10 cellular contexts compared by ENCODE assay signal in genomic region chr7:6536262-6536770, GRCh38. TPM values are rescaled to one million over a fixed set of nuclear protein-coding genes. Genes with fewer than 3 reads are reported as not detected.
DNase-seq lines count a peak whose midpoint lies in the region; ATAC-seq and TF ChIP-seq lines count a peak whose summit lies in the region.
"Had no signal": no experiment of that assay in that cellular context is flagged by ENCODE, and none has a peak within 500 bp of the region (broad histone marks: within the 10 kb centered on the region; RNA-seq: fewer than 3 reads in every experiment).

No MANE protein-coding gene starts in this region.

- DNase-seq in left cardiac atrium (no peak), Right ventricle myocardium inferior (ENCODE audit: missing footprints) (no peak), adipocyte (ENCODE audit: low read depth) (peak; percentile 23), mesothelial cell of epicardium (ENCODE audit: low spot score in 2 of 2, unreplicated experiment in 2 of 2) (no peak), vagina (ENCODE audit: extremely low spot score in 2 of 2) (no peak), DMS153 treated with DMSO at 0.1 percent for 48 hours (lab: John Stamatoyannopoulos, UW; ENCODE audit: unreplicated experiment) (no peak)
- DNase-seq: DMS153 had no signal

- H3K27ac Mint-ChIP-seq in mesothelial cell of epicardium: no peak overlapping the region
- H3K27ac Mint-ChIP-seq: stimulated activated memory B cell treated with anti-CD40 and anti-IgM and Interleukin-4, amounts not matched to agents 10 μg/mL and 1 μg/mL and 100 μg/mL, for 72 hours had no signal

- H3K4me1 ChIP-seq in adipocyte (ENCODE audit: control insufficient read depth, insufficient read depth, low read length): no peaks in the 10 kb centered on the region
- H3K4me1 ChIP-seq in vagina: peaks cover 7% of the 10 kb centered on the region

- H3K36me3 Mint-ChIP-seq in mesothelial cell of epicardium: no peaks in the 10 kb centered on the region
- H3K36me3 Mint-ChIP-seq: stimulated activated memory B cell treated with anti-CD40 and anti-IgM and Interleukin-4, amounts not matched to agents 10 μg/mL and 1 μg/mL and 100 μg/mL, for 72 hours had no signal

- no peak overlapping the region for H3K27ac ChIP-seq in vagina

- H3K27me3 ChIP-seq in adipocyte (replicated peaks; ENCODE audit: control insufficient read depth, insufficient read depth, low read length) (peaks cover 52% of the 10 kb centered on the region), vagina (no peaks in the 10 kb centered on the region)

- peaks cover 70% of the 10 kb centered on the region for H3K27me3 Mint-ChIP-seq in mesothelial cell of epicardium (ENCODE audit: low read depth)

- no peak for TF ChIP-seq POLR2A in vagina (IDR thresholded peaks at IDR 0.05)

- no peaks in the 10 kb centered on the region for H3K4me1 Mint-ChIP-seq in mesothelial cell of epicardium

- no peaks in the 10 kb centered on the region for H3K9me3 Mint-ChIP-seq in mesothelial cell of epicardium
- H3K9me3 Mint-ChIP-seq: stimulated activated memory B cell treated with anti-CD40 and anti-IgM and Interleukin-4, amounts not matched to agents 10 μg/mL and 1 μg/mL and 100 μg/mL, for 72 hours had no signal

- no peaks in the 10 kb centered on the region for H3K9me3 ChIP-seq in adipocyte (ENCODE audit: control insufficient read depth, low read length)
- no peaks in the 10 kb centered on the region for H3K9me3 ChIP-seq in vagina

- TF ChIP-seq CTCF in mesothelial cell of epicardium (IDR thresholded peaks at IDR 0.05; ENCODE audit: unreplicated experiment) (no peak), vagina (IDR thresholded peaks at IDR 0.05) (no peak)

- no peak overlapping the region for H3K9ac ChIP-seq in adipocyte (ENCODE audit: low read length)

- H3K4me3 Mint-ChIP-seq in mesothelial cell of epicardium: peak overlapping the region; percentile 36
- H3K4me3 Mint-ChIP-seq: stimulated activated memory B cell treated with anti-CD40 and anti-IgM and Interleukin-4, amounts not matched to agents 10 μg/mL and 1 μg/mL and 100 μg/mL, for 72 hours had no signal

- intact Hi-C loops in left cardiac atrium (cut with DNase I): no loop called here
- intact Hi-C loops in Right ventricle myocardium inferior (cut with DNase I): no loop called here
- intact Hi-C loops in vagina (cut with DNase I): no loop called here

- ATAC-seq in left cardiac atrium (peak; percentile 27 to 47), Right ventricle myocardium inferior (no peak), HG03378 (IDR thresholded peaks at IDR 0.05; ENCODE audit: unreplicated experiment) (no peak), HG02870 (IDR thresholded peaks at IDR 0.05; ENCODE audit: unreplicated experiment) (no peak)
- ATAC-seq: stimulated activated memory B cell treated with anti-CD40 and anti-IgM and Interleukin-4, amounts not matched to agents 10 μg/mL and 1 μg/mL and 100 μg/mL, for 72 hours had no signal

- H3K36me3 ChIP-seq in adipocyte (ENCODE audit: control insufficient read depth, insufficient read depth, low read length, severe bottlenecking) (no peaks in the 10 kb centered on the region), vagina (no peaks in the 10 kb centered on the region)

- H3K4me3 ChIP-seq in adipocyte (ENCODE audit: low read length) (no peak overlapping the region), vagina (peak overlapping the region; percentile 3 to 27)

RNA-seq across cellular contexts. Expression of gene GRID2IP, which starts 14.9 kb away (rescaled TPM):
- total RNA-seq in left cardiac atrium: under 1 TPM in 1 of 2 donors, not detected in 1; 0.08 TPM
- total RNA-seq in Right ventricle myocardium inferior: not detected
- total RNA-seq in mesothelial cell of epicardium: 1.4 to 1.5 TPM (median 1.5 TPM) in 3 replicates
- not detected for total RNA-seq in vagina

RNA-seq across cellular contexts. Expression of gene ZDHHC4, which starts 40.9 kb away (rescaled TPM):
- total RNA-seq in left cardiac atrium (10 to 100 TPM; 36.5 to 43.0 TPM), Right ventricle myocardium inferior (39.3 TPM), mesothelial cell of epicardium (66.9 to 75.3 TPM (median 67.9 TPM) in 3 replicates), vagina (36.3 TPM)

RNA-seq across cellular contexts. Expression of gene KDELR2, which starts 52.4 kb away (rescaled TPM):
- 100 to 1,000 TPM in 1 of 2 donors, 10 to 100 TPM in 1; 90.8 to 122 TPM for total RNA-seq in left cardiac atrium
- 57.7 TPM for total RNA-seq in Right ventricle myocardium inferior
- 125 to 145 TPM (median 144 TPM) in 3 replicates for total RNA-seq in mesothelial cell of epicardium
- 68.8 TPM for total RNA-seq in vagina

RNA-seq across cellular contexts. Expression of gene INTS15, which starts 53.5 kb away (rescaled TPM):
- total RNA-seq in left cardiac atrium (10 to 100 TPM; 15.1 to 17.8 TPM), Right ventricle myocardium inferior (15.9 TPM), mesothelial cell of epicardium (44.1 to 44.5 TPM (median 44.4 TPM) in 3 replicates), vagina (34.4 TPM)

Comparison
In these comparisons a context has a peak if more than half of its experiments do, and no peak if none do; other contexts are left out.
1. ATAC-seq: peak in left cardiac atrium (2 of 2); none in Right ventricle myocardium inferior (single experiment), HG03378 (single experiment) and HG02870 (single experiment).